In the genomic region with DNA sequence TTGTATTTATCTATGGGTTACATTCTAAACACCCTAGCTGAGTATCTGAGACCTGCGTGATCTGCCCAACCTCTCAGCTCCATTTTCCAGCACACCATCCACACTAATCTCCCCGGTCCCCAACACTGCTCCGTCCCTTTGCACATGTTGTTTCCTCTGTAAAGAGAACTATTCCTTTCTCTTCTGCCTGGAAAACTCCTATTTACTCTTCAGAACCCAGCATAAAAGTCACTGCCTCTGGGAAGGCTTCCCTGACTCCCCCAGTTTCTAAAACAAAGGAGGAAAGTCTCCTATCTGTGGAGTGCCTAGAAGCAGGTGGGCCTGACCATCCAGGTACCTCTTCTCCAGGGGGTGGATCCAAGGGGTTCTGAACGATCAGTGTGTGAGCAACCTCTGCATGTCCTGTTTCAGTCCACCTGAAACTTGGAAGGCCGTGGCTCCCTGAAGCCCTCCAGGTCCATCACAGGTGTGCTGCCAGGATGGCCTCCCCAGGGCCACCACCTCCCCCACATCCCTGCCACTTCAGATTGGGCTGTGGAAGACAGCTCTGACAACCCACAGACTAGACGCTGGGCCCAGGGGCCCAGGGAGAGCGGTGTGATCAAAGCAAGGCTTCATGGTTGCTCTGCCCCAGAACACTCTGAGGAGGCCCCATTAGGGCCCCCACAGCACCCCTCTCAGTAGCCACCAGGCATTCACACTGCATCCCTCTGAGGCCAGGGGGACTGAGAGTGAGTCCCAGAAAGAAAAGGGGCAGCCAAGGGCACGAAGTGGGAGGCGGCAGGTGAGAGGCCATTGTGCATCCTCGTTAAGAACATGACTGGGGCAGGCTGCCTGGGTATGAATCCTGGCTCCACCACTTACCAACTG, we compare ENCODE assay signal across 30 cellular contexts. TPM values are rescaled to one million over a fixed set of nuclear protein-coding genes. Genes with fewer than 3 reads are reported as not detected.
"Had no signal": no experiment of that assay in that cellular context is flagged by ENCODE, and none has a peak within 500 bp of the region (broad histone marks: within the 10 kb centered on the region; RNA-seq: fewer than 3 reads in every experiment).

No MANE protein-coding gene starts in this region.

- H3K9me3 Mint-ChIP-seq: naive B cell; natural killer cell treated with Interleukin-12 subunit alpha and Interleukin-12 subunit beta and Interleukin-15 and Interleukin-18, amount 100 ng/mL, for 72 hours; neural progenitor cell; stimulated activated effector memory CD8-positive, alpha-beta T cell treated with anti-CD3 and anti-CD28 coated beads, Interleukin-12 subunit alpha, Interleukin-12 subunit beta, amount 100 ng/mL, for 72 hours had no signal

- ATAC-seq: gastroesophageal sphincter; left cardiac atrium; left ventricle myocardium superior; lower lobe of right lung; stimulated activated effector memory CD8-positive, alpha-beta T cell treated with anti-CD3 and anti-CD28 coated beads, Interleukin-12 subunit alpha, Interleukin-12 subunit beta, amount 100 ng/mL, for 72 hours had no signal

- H3K36me3 Mint-ChIP-seq: naive B cell; natural killer cell treated with Interleukin-12 subunit alpha and Interleukin-12 subunit beta and Interleukin-15 and Interleukin-18, amount 100 ng/mL, for 72 hours; neural progenitor cell; stimulated activated effector memory CD8-positive, alpha-beta T cell treated with anti-CD3 and anti-CD28 coated beads, Interleukin-12 subunit alpha, Interleukin-12 subunit beta, amount 100 ng/mL, for 72 hours had no signal

- H3K4me3 ChIP-seq: dorsolateral prefrontal cortex, gastroesophageal sphincter, heart right ventricle, lower lobe of right lung, neural progenitor cell, sigmoid colon, stomach, thyroid gland had no signal

- H3K27ac ChIP-seq: gastroesophageal sphincter, heart right ventricle, lower lobe of right lung, neural progenitor cell, parathyroid adenoma, sigmoid colon, stomach, thyroid gland had no signal

- H3K27me3 Mint-ChIP-seq: progenitor cell of endocrine pancreas had no signal

- H3K4me3 Mint-ChIP-seq: naive B cell; natural killer cell treated with Interleukin-12 subunit alpha and Interleukin-12 subunit beta and Interleukin-15 and Interleukin-18, amount 100 ng/mL, for 72 hours; neural progenitor cell; stimulated activated effector memory CD8-positive, alpha-beta T cell treated with anti-CD3 and anti-CD28 coated beads, Interleukin-12 subunit alpha, Interleukin-12 subunit beta, amount 100 ng/mL, for 72 hours had no signal

- H3K27me3 ChIP-seq: dorsolateral prefrontal cortex, gastroesophageal sphincter, heart right ventricle, neural progenitor cell, sigmoid colon, stomach, thyroid gland had no signal

- DNase-seq: cerebellar nuclear complex; dorsolateral prefrontal cortex; effector CD4-positive, alpha-beta T cell; foreskin fibroblast; heart right ventricle; hippocampal formation; left cardiac atrium; left ventricle myocardium superior; lower lobe of right lung; naive B cell; stimulated activated CD4-positive, alpha-beta T cell treated with anti-CD3 and anti-CD28 coated beads, Interleukin-2, amount 100 ng/mL, for 24 hours; stimulated activated CD4-positive, alpha-beta T cell treated with anti-CD3 and anti-CD28 coated beads, Interleukin-4, amount 100 ng/mL, for 24 hours; stimulated activated naive CD4-positive, alpha-beta T cell treated with Interleukin-2 at 50 U/mL for 16 hours; stomach; trophoblast cell had no signal

- H3K4me1 Mint-ChIP-seq: naive B cell; stimulated activated effector memory CD8-positive, alpha-beta T cell treated with anti-CD3 and anti-CD28 coated beads, Interleukin-12 subunit alpha, Interleukin-12 subunit beta, amount 100 ng/mL, for 72 hours had no signal

- H3K36me3 ChIP-seq: neural progenitor cell had no signal

- H3K4me1 ChIP-seq: gastroesophageal sphincter, neural progenitor cell, parathyroid adenoma, sigmoid colon had no signal

- H3K9me3 ChIP-seq: gastroesophageal sphincter, heart right ventricle, lower lobe of right lung, sigmoid colon, stomach, thyroid gland had no signal

- H3K27ac Mint-ChIP-seq: natural killer cell treated with Interleukin-12 subunit alpha and Interleukin-12 subunit beta and Interleukin-15 and Interleukin-18, amount 100 ng/mL, for 72 hours; neural progenitor cell; progenitor cell of endocrine pancreas had no signal

RNA-seq across cellular contexts. Expression of gene MPP3, which starts 20.3 kb away (rescaled TPM):
- total RNA-seq: natural killer cell treated with Interleukin-12 subunit alpha and Interleukin-12 subunit beta and Interleukin-15 and Interleukin-18, amount 100 ng/mL, for 72 hours had no signal

RNA-seq across cellular contexts. Expression of gene CFAP97D1, which starts 32.4 kb away (rescaled TPM):
- total RNA-seq: kidney epithelial cell; left cardiac atrium; left ventricle myocardium superior; lower lobe of right lung; mononuclear cell; natural killer cell treated with Interleukin-12 subunit alpha and Interleukin-12 subunit beta and Interleukin-15 and Interleukin-18, amount 100 ng/mL, for 72 hours; osteoblast; progenitor cell of endocrine pancreas; sigmoid colon; skeletal muscle tissue; stomach; temporal lobe; urinary bladder had no signal

RNA-seq across cellular contexts. Expression of gene CD300LG, which starts 34.3 kb away (rescaled TPM):
- total RNA-seq: kidney epithelial cell; mononuclear cell; natural killer cell treated with Interleukin-12 subunit alpha and Interleukin-12 subunit beta and Interleukin-15 and Interleukin-18, amount 100 ng/mL, for 72 hours; osteoblast; progenitor cell of endocrine pancreas; temporal lobe had no signal

RNA-seq across cellular contexts. Expression of gene SOST, which starts 54.0 kb away (rescaled TPM):
- total RNA-seq: kidney epithelial cell; left cardiac atrium; left ventricle myocardium superior; lower lobe of right lung; mononuclear cell; natural killer cell treated with Interleukin-12 subunit alpha and Interleukin-12 subunit beta and Interleukin-15 and Interleukin-18, amount 100 ng/mL, for 72 hours; osteoblast; sigmoid colon; skeletal muscle tissue; stomach; subcutaneous adipose tissue; temporal lobe; thyroid gland had no signal
